Comparison of ENCODE assay signal across 8 cellular contexts in genomic region chr7:16420329-16420648, GRCh38. TPM values are rescaled to one million over a fixed set of nuclear protein-coding genes. Genes with fewer than 3 reads are reported as not detected.
DNase-seq lines count a peak whose midpoint lies in the region; ATAC-seq, FAIRE-seq and TF ChIP-seq lines count a peak whose summit lies in the region.

No MANE protein-coding gene starts in this region.

- no peaks in the 10 kb centered on the region for H3K9me2 ChIP-seq in DOHH2 (replicated peaks; ENCODE audit: control insufficient read depth, low read length)

- no peaks in the 10 kb centered on the region for H3K79me2 ChIP-seq in DOHH2 (ENCODE audit: control insufficient read depth, low read length)

- H3K4me1 ChIP-seq in DOHH2 (ENCODE audit: control insufficient read depth, low read length) (peaks cover 38% of the 10 kb centered on the region), RWPE2 (ENCODE audit: insufficient read depth, poor library complexity, severe bottlenecking) (peaks cover 15% of the 10 kb centered on the region), esophagus (ENCODE audit: control insufficient read depth in 2 of 2, insufficient read depth in 2 of 2, low read length in 1 of 2) (no peaks in the 10 kb centered on the region), pancreas (peaks cover 0 to 13% (median 9%) of the 10 kb centered on the region in 3 donors)

- H3K4me2 ChIP-seq in DOHH2 (ENCODE audit: low read length) = peak overlapping the region; percentile 93

- H3K27me3 ChIP-seq in DOHH2 (ENCODE audit: control insufficient read depth, low read length) (no peaks in the 10 kb centered on the region), RWPE2 (ENCODE audit: insufficient read depth, poor library complexity, severe bottlenecking) (no peaks in the 10 kb centered on the region), esophagus (ENCODE audit: control insufficient read depth in 1 of 2, insufficient read depth in 2 of 2, low read length in 2 of 2) (no peaks in the 10 kb centered on the region), pancreas (no peaks in the 10 kb centered on the region)

- TF ChIP-seq CTCF in DOHH2 (IDR thresholded peaks at IDR 0.05; ENCODE audit: low read depth, low read length, poor library complexity, severe bottlenecking) (no peak), RWPE2 (IDR thresholded peaks at IDR 0.05; ENCODE audit: poor library complexity, severe bottlenecking) (no peak), pancreas (IDR thresholded peaks at IDR 0.05) (no peak)

- WGBS in esophagus, 2 donors = 2 to 4% methylated on average over 3 of the region's 3 CpGs
- 0 to 2% methylated on average over 3 of the region's 3 CpGs for WGBS in pancreas, 2 donors

- FAIRE-seq in pancreas (lab: Jason Lieb, UNC) = no peak

- ATAC-seq in RWPE2 (ENCODE audit: low read depth) (no peak), pancreas (peak in 1 of 4 donors; percentile 2)

- H3K9me3 ChIP-seq in DOHH2 (ENCODE audit: control insufficient read depth, insufficient read depth, low read length) = no peaks in the 10 kb centered on the region
- no peaks in the 10 kb centered on the region for H3K9me3 ChIP-seq in RWPE2 (ENCODE audit: severe bottlenecking)
- H3K9me3 ChIP-seq in esophagus (ENCODE audit: control insufficient read depth in 2 of 2, insufficient read depth in 1 of 2, low read depth in 1 of 2, low read length in 1 of 2) = no peaks in the 10 kb centered on the region
- H3K9me3 ChIP-seq in pancreas = no peaks in the 10 kb centered on the region

- DNase-seq in RWPE2 (ENCODE audit: low spot score) (no peak), pancreas (no peak), NCI-H526 treated with DMSO at 0.1 percent for 48 hours (lab: John Stamatoyannopoulos, UW) (no peak), SKM-1 treated with dmso at 0.1 percent for 144 hours (lab: John Stamatoyannopoulos, UW; ENCODE audit: unreplicated experiment) (no peak), SIG-M5 treated with dmso at 0.1 percent for 504 hours (lab: John Stamatoyannopoulos, UW; ENCODE audit: unreplicated experiment) (no peak), NCI-H69 (lab: John Stamatoyannopoulos, UW) (no peak)

- H3F3A ChIP-seq in DOHH2 (ENCODE audit: control insufficient read depth, insufficient read depth) = no peaks in the 10 kb centered on the region; the same call in 1 of the 2 replicates

- intact Hi-C loops in pancreas (cut with DNase I) = no loop called here

- H3K27ac ChIP-seq in DOHH2 (ENCODE audit: low read depth, low read length) = peak overlapping the region; percentile 61
- peak overlapping the region; percentile 82 for H3K27ac ChIP-seq in RWPE2 (ENCODE audit: poor library complexity, severe bottlenecking)
- H3K27ac ChIP-seq in esophagus (ENCODE audit: low read depth in 2 of 2, low read length in 1 of 2) = peak overlapping the region; percentile 96
- H3K27ac ChIP-seq in pancreas = peak overlapping the region; percentile 93 to 99 (median 96)

- H4K20me1 ChIP-seq in DOHH2 (ENCODE audit: control insufficient read depth, insufficient read depth, low read depth, low read length) = no peaks in the 10 kb centered on the region

- no peaks in the 10 kb centered on the region for H3K36me3 ChIP-seq in DOHH2 (ENCODE audit: control insufficient read depth, low read length)
- no peaks in the 10 kb centered on the region for H3K36me3 ChIP-seq in RWPE2 (ENCODE audit: low read depth)
- H3K36me3 ChIP-seq in esophagus (ENCODE audit: control insufficient read depth in 2 of 2, insufficient read depth in 2 of 2, low read length in 1 of 2) = no peaks in the 10 kb centered on the region
- no peaks in the 10 kb centered on the region for H3K36me3 ChIP-seq in pancreas

- peak overlapping the region; percentile 84 for H3K4me3 ChIP-seq in DOHH2 (ENCODE audit: low read length)
- peak overlapping the region; percentile 37 for H3K4me3 ChIP-seq in RWPE2 (ENCODE audit: severe bottlenecking)
- H3K4me3 ChIP-seq in esophagus (ENCODE audit: low read depth in 1 of 2, low read length in 2 of 2) = peak overlapping the region; percentile 62 to 81
- peak overlapping the region; percentile 47 to 79 (median 62) for H3K4me3 ChIP-seq in pancreas

RNA-seq across cellular contexts. Expression of gene CRPPA, which starts 1.0 kb away (rescaled TPM):
- polyA plus RNA-seq in esophagus (under 1 TPM; 0.12 to 0.22 TPM), pancreas (under 1 TPM; 0.53 to 0.56 TPM)
- 1 to 10 TPM; 1.3 to 2.2 (median 1.8) TPM for total RNA-seq in pancreas

RNA-seq across cellular contexts. Expression of gene SOSTDC1, which starts 45.2 kb away (rescaled TPM):
- polyA plus RNA-seq in esophagus (1 to 10 TPM; 1.1 to 2.1 TPM), pancreas (1 to 10 TPM in 1 of 2 donors, not detected in 1; 1.3 TPM)
- total RNA-seq in pancreas = under 1 TPM in 4 of 6 donors, not detected in 2; 0.12 to 0.25 (median 0.18) TPM
